22 cellular contexts compared by ENCODE assay signal in the genomic region with DNA sequence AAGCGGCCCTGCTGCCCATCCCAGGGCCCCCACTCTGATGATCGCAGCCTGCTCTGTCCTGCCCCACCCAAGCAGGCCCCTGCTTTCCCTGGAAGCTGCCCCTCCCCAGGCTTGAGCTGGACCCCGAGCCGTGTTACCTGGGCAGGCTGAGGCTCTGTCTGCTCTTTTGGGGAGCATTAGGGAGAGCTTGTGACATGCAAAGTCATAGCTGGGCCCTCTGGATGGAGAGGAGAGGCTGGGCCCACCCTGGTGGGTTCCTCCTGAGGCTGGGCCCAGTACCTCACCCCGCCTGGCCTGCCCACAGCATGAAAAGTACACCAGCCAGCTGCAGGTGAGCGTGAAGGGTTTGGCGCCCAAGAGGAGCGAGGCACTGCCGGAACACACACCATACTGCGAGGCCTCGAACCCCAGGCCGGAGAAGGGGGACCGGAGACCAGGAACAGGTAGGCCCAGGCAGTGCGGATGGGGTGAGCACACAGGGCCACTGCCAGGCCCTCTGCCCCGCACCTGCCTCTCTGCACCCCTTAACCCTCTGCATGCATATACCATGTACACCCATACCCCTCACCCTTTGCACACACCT. TPM values are rescaled to one million over a fixed set of nuclear protein-coding genes. Genes with fewer than 3 reads are reported as not detected.
"Had no signal": no experiment of that assay in that cellular context is flagged by ENCODE, and none has a peak within 500 bp of the region (broad histone marks: within the 10 kb centered on the region; RNA-seq: fewer than 3 reads in every experiment).

No MANE protein-coding gene starts in this region.

- H3K4me1 ChIP-seq: left lung, pancreas, prostate gland had no signal

- H3K9me3 ChIP-seq: gastrocnemius medialis, left lung, pancreas, prostate gland, thoracic aorta had no signal

- H3K27ac ChIP-seq: coronary artery, gastrocnemius medialis, left lung, pancreas, prostate gland, thoracic aorta had no signal

- H3K36me3 ChIP-seq: cardiac muscle cell had no signal

- H3K4me3 ChIP-seq: cardiac muscle cell, coronary artery, gastrocnemius medialis, left lung, pancreas, prostate gland, thoracic aorta had no signal

- H3K27me3 ChIP-seq: cardiac muscle cell, gastrocnemius medialis, left lung, pancreas had no signal

- ATAC-seq: activated CD4-positive, alpha-beta T cell treated with anti-CD3 and anti-CD28 coated beads for 36 hours; activated CD8-positive, alpha-beta memory T cell treated with anti-CD3 and anti-CD28 coated beads, Interleukin-2, amount 10 ng/mL, durations not matched to agents 7 days and 5 days; activated CD8-positive, alpha-beta T cell treated with anti-CD3 and anti-CD28 coated beads, Interleukin-2, amount 10 ng/mL, durations not matched to agents 7 days and 5 days; effector memory CD8-positive, alpha-beta T cell; gastrocnemius medialis; left lung; pancreas; stimulated activated effector memory CD8-positive, alpha-beta T cell treated with anti-CD3 and anti-CD28 coated beads, Interleukin-12 subunit alpha, Interleukin-12 subunit beta, amount 100 ng/mL, for 72 hours; T-helper 17 cell had no signal

- DNase-seq: activated CD4-positive, alpha-beta T cell treated with anti-CD3 and anti-CD28 coated beads for 36 hours; activated CD4-positive, CD25-positive, alpha-beta regulatory T cell; activated CD8-positive, alpha-beta memory T cell treated with anti-CD3 and anti-CD28 coated beads, Interleukin-2, amount 10 ng/mL, durations not matched to agents 7 days and 5 days; activated CD8-positive, alpha-beta T cell treated with anti-CD3 and anti-CD28 coated beads, Interleukin-2, amount 10 ng/mL, durations not matched to agents 7 days and 5 days; activated T-cell treated with anti-CD3 and anti-CD28 coated beads, Interleukin-2, amount 50 U/mL, for 48 hours; anterior cingulate cortex; effector memory CD8-positive, alpha-beta T cell; erythroblast; gastrocnemius medialis; hippocampal formation; mammary epithelial cell; retina; T-helper 17 cell; trophoblast cell had no signal

RNA-seq across cellular contexts. Expression of a gene that starts 44.6 kb away (rescaled TPM):
- total RNA-seq: activated CD4-positive, alpha-beta T cell treated with anti-CD3 and anti-CD28 coated beads for 36 hours; activated CD8-positive, alpha-beta memory T cell treated with anti-CD3 and anti-CD28 coated beads, Interleukin-2, amount 10 ng/mL, durations not matched to agents 7 days and 5 days; activated CD8-positive, alpha-beta T cell treated with anti-CD3 and anti-CD28 coated beads, Interleukin-2, amount 10 ng/mL, durations not matched to agents 7 days and 5 days; gastrocnemius medialis had no signal
- polyA plus RNA-seq: keratinocyte had no signal
